12 cellular contexts compared by ENCODE assay signal in the genomic region with DNA sequence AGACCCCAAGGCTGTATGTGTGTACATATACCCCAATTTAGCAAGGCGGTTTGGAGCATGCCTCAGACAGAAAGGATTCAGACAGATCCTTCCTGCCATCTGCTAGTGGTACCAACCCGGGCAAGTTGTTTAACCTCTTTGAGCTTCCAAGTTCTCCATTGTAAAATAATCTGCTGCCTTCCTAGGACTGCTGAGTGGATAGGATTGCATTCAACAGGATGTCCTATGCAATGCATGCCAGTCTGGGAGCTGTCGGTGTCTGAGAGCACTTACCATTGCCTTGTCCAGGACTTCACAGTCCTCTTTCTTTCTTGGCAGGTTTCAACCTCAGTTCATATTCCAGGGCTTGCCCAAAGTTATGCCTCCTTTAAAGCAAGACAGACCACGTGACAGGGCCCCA. TPM values are rescaled to one million over a fixed set of nuclear protein-coding genes. Genes with fewer than 3 reads are reported as not detected.
DNase-seq lines count a peak whose midpoint lies in the region; ATAC-seq and TF ChIP-seq lines count a peak whose summit lies in the region.
"Had no signal": no experiment of that assay in that cellular context is flagged by ENCODE, and none has a peak within 500 bp of the region (broad histone marks: within the 10 kb centered on the region; RNA-seq: fewer than 3 reads in every experiment).

No MANE protein-coding gene starts in this region.

- no peaks in the 10 kb centered on the region for H3K36me3 ChIP-seq in trophoblast cell (ENCODE audit: control insufficient read depth in 1 of 2, insufficient read depth in 2 of 2, low read length in 2 of 2)

- ATAC-seq in WTC11 (no peak), foreskin keratinocyte (no peak)
- ATAC-seq: body of pancreas had no signal

- no peaks in the 10 kb centered on the region for H3K36me3 Mint-ChIP-seq in WTC11

- peaks cover 3% of the 10 kb centered on the region for H3K79me2 ChIP-seq in trophoblast cell (ENCODE audit: control insufficient read depth, insufficient read depth, low read length, poor library complexity)

- H3K9me3 Mint-ChIP-seq in WTC11: peaks cover 5% of the 10 kb centered on the region

- no peak overlapping the region for H4K8ac ChIP-seq in trophoblast cell (ENCODE audit: low read depth, low read length)

- peak overlapping the region; percentile 89 for H2BK12ac ChIP-seq in trophoblast cell (ENCODE audit: low read length)

- H2AK5ac ChIP-seq in trophoblast cell (ENCODE audit: low read length): no peak overlapping the region

- peak overlapping the region; percentile 60 for H4K91ac ChIP-seq in trophoblast cell (ENCODE audit: low read depth, low read length)

- H2BK120ac ChIP-seq in trophoblast cell (ENCODE audit: insufficient read depth, low read length, poor library complexity): peak overlapping the region; percentile 64

- POLR2A ChIA-PET in WTC11 (lab: Charles Lee): no interaction called here

- H3K9me3 ChIP-seq in trophoblast cell (ENCODE audit: insufficient read depth, low read depth, low read length): no peaks in the 10 kb centered on the region
- H3K9me3 ChIP-seq: body of pancreas had no signal

- peaks cover 30% of the 10 kb centered on the region for H3K4me1 Mint-ChIP-seq in WTC11

- H3K4me3 Mint-ChIP-seq in WTC11: peak overlapping the region; percentile 63; the same call in 1 of the 2 replicates

- CTCF ChIA-PET in WTC11 (lab: Charles Lee): interaction anchor here (4.1 kb wide), 1 partner anchor 172 kb away, joined by 19 read pairs; no protein-coding TSS in a partner anchor

- no peak overlapping the region for H4K12ac ChIP-seq in trophoblast cell (ENCODE audit: low read depth, low read length)

- H3K4me1 ChIP-seq in foreskin keratinocyte (peaks cover 43% of the 10 kb centered on the region), trophoblast cell (ENCODE audit: control insufficient read depth in 1 of 2, insufficient read depth in 2 of 2, low read length in 2 of 2) (peaks cover 14 to 23% of the 10 kb centered on the region in 2 experiments)

- H3K4ac ChIP-seq in trophoblast cell (ENCODE audit: low read depth, low read length): no peak overlapping the region

- peaks cover 19% of the 10 kb centered on the region for H3K79me1 ChIP-seq in trophoblast cell (ENCODE audit: low read length)

- H3K9ac ChIP-seq in trophoblast cell (ENCODE audit: low read length): no peak overlapping the region

- peak overlapping the region; percentile 71 for H3K14ac ChIP-seq in trophoblast cell (ENCODE audit: low read length)

- peak overlapping the region; percentile 40 for H3K18ac ChIP-seq in trophoblast cell (ENCODE audit: low read length)

- H3K27me3 ChIP-seq in foreskin keratinocyte (no peaks in the 10 kb centered on the region), trophoblast cell (ENCODE audit: insufficient read depth, low read length) (peaks cover 14% of the 10 kb centered on the region)

- WGBS in trophoblast cell (ENCODE audit: extremely low coverage, insufficient coverage, insufficient read length): no CpG with 5 or more reads among the region's 4 CpGs

- peak overlapping the region; percentile 66 for H2BK5ac ChIP-seq in trophoblast cell (ENCODE audit: low read depth, low read length, poor library complexity)

- H3K4me3 ChIP-seq in trophoblast cell (ENCODE audit: low read depth, low read length): no peak overlapping the region
- H3K4me3 ChIP-seq: body of pancreas had no signal

- DNase-seq in EL (peak; percentile 34), WTC11 (ENCODE audit: low spot score) (no peak), foreskin keratinocyte (peak in 1 of 2 donors; percentile 35), trophoblast cell (no peak), DMS79 treated with DMSO at 0.1 percent for 48 hours (lab: John Stamatoyannopoulos, UW) (no peak), AG08396 (ENCODE audit: low spot score) (no peak), DMS53 (lab: John Stamatoyannopoulos, UW) (no peak), midbrain (lab: John Stamatoyannopoulos, UW) (no peak)
- DNase-seq: body of pancreas, erythroblast, NCI-H1436 treated with DMSO at 0.1 percent for 48 hours, NCI-H774 had no signal

- H3K23ac ChIP-seq in trophoblast cell (ENCODE audit: low read length): no peak overlapping the region

- peak overlapping the region; percentile 46 for H3K27ac ChIP-seq in foreskin keratinocyte
- H3K27ac ChIP-seq in trophoblast cell (ENCODE audit: low read depth, low read length): peak overlapping the region; percentile 69
- H3K27ac ChIP-seq: body of pancreas had no signal

- no peak overlapping the region for H3K27ac Mint-ChIP-seq in WTC11

- H3K27me3 Mint-ChIP-seq in WTC11 (ENCODE audit: low read depth): peaks cover 61% of the 10 kb centered on the region

- TF ChIP-seq CTCF in WTC11 (IDR thresholded peaks at IDR 0.05): no peak
- TF ChIP-seq CTCF in foreskin keratinocyte (conservative IDR thresholded peaks at IDR 0.05): no peak

- no peak overlapping the region for H2AFZ ChIP-seq in trophoblast cell (ENCODE audit: insufficient read depth, low read length, poor library complexity)

- peak overlapping the region; percentile 73 for H3K4me2 ChIP-seq in trophoblast cell (ENCODE audit: low read length)

TF ChIP-seq in WTC11, 78 proteins besides CTCF, POLR2A, EP300 and RAD21:
- no peak for TF ChIP-seq TEAD4 (CRISPR knock-in tag; IDR thresholded peaks at IDR 0.05)
- no peak for TF ChIP-seq MYBL2 (CRISPR knock-in tag; IDR thresholded peaks at IDR 0.05)
- TF ChIP-seq, protein P1, sequence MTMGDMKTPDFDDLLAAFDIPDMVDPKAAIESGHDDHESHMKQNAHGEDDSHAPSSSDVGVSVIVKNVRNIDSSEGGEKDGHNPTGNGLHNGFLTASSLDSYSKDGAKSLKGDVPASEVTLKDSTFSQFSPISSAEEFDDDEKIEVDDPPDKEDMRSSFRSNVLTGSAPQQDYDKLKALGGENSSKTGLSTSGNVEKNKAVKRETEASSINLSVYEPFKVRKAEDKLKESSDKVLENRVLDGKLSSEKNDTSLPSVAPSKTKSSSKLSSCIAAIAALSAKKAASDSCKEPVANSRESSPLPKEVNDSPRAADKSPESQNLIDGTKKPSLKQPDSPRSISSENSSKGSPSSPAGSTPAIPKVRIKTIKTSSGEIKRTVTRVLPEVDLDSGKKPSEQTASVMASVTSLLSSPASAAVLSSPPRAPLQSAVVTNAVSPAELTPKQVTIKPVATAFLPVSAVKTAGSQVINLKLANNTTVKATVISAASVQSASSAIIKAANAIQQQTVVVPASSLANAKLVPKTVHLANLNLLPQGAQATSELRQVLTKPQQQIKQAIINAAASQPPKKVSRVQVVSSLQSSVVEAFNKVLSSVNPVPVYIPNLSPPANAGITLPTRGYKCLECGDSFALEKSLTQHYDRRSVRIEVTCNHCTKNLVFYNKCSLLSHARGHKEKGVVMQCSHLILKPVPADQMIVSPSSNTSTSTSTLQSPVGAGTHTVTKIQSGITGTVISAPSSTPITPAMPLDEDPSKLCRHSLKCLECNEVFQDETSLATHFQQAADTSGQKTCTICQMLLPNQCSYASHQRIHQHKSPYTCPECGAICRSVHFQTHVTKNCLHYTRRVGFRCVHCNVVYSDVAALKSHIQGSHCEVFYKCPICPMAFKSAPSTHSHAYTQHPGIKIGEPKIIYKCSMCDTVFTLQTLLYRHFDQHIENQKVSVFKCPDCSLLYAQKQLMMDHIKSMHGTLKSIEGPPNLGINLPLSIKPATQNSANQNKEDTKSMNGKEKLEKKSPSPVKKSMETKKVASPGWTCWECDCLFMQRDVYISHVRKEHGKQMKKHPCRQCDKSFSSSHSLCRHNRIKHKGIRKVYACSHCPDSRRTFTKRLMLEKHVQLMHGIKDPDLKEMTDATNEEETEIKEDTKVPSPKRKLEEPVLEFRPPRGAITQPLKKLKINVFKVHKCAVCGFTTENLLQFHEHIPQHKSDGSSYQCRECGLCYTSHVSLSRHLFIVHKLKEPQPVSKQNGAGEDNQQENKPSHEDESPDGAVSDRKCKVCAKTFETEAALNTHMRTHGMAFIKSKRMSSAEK (CRISPR knock-in tag; IDR thresholded peaks at IDR 0.05; ENCODE audit: borderline replicate concordance): no peak
- no peak for TF ChIP-seq SMAD4 (CRISPR knock-in tag; IDR thresholded peaks at IDR 0.05)
- no peak for TF ChIP-seq ZBTB21 (CRISPR knock-in tag; IDR thresholded peaks at IDR 0.05; ENCODE audit: borderline replicate concordance)
- TF ChIP-seq CREM (CRISPR knock-in tag; IDR thresholded peaks at IDR 0.05): no peak
- no peak for TF ChIP-seq RELA (CRISPR knock-in tag; IDR thresholded peaks at IDR 0.05; ENCODE audit: borderline replicate concordance)
- TF ChIP-seq ZNF423 (CRISPR knock-in tag; IDR thresholded peaks at IDR 0.05): no peak

RNA-seq across cellular contexts. Expression of a gene that starts 2.0 kb away (rescaled TPM):
- total RNA-seq in WTC11 (2021): 0.48 to 0.81 TPM (median 0.62 TPM) in 3 replicates
- total RNA-seq in foreskin keratinocyte: 88.5 and 93.3 TPM in 2 replicates
- polyA plus RNA-seq in foreskin keratinocyte: 19.7 and 27.3 TPM in 2 replicates
- 11.5 and 11.7 TPM in 2 replicates for polyA plus RNA-seq in trophoblast cell (2013)

Comparison
In these comparisons a context has a peak if more than half of its experiments do, and no peak if none do; other contexts are left out.
1. RNA of a gene that starts 2.0 kb away (total RNA-seq): 88.5 to 93.3 TPM in foreskin keratinocyte; 0.48 to 0.81 TPM in WTC11; every median in the first group is over 10 times any median in the second.